ENCODE assay signal across 22 cellular contexts in genomic region chr9:132609184-132609583, GRCh38. TPM values are rescaled to one million over a fixed set of nuclear protein-coding genes. Genes with fewer than 3 reads are reported as not detected.
DNase-seq lines count a peak whose midpoint lies in the region; ATAC-seq and TF ChIP-seq lines count a peak whose summit lies in the region.
"Had no signal": no experiment of that assay in that cellular context is flagged by ENCODE, and none has a peak within 500 bp of the region (broad histone marks: within the 10 kb centered on the region; RNA-seq: fewer than 3 reads in every experiment).

No MANE protein-coding gene starts in this region.

- H3K27me3 ChIP-seq in WERI-Rb-1 (ENCODE audit: insufficient read depth, low read depth, severe bottlenecking) = no peaks in the 10 kb centered on the region
- H3K27me3 ChIP-seq in osteoblast (ENCODE audit: insufficient read depth, low read length) = no peaks in the 10 kb centered on the region
- no peaks in the 10 kb centered on the region for H3K27me3 ChIP-seq in transverse colon

- WGBS in transverse colon (ENCODE audit: low coverage in 1 of 2), 2 donors = 94 to 96% methylated on average over 6 to 9 of the region's 9 CpGs

- H3K4me1 ChIP-seq in osteoblast (ENCODE audit: insufficient read depth, low read length) (peaks cover 7% of the 10 kb centered on the region), transverse colon (no peaks in the 10 kb centered on the region)

- DNase-seq in ELF-1 (ENCODE audit: low read depth, low spot score) (peak; percentile 12), WERI-Rb-1 (peak; percentile 96), islet precursor cell (peak; percentile 14), osteoblast (ENCODE audit: insufficient read length, low spot score, missing footprints) (no peak), RWPE1 (ENCODE audit: low spot score) (no peak), transverse colon (no peak)
- no peak for DNase-seq in activated naive CD8-positive, alpha-beta T cell treated with anti-CD3 and anti-CD28 coated beads, Interleukin-2, amount 50 U/mL, for 24 hours
- no peak for DNase-seq in activated naive CD4-positive, alpha-beta T cell (lab: John Stamatoyannopoulos, UW)
- DNase-seq: DMS79, KBM-7, MM.1S, NCI-H1048, NCI-H1417 treated with DMSO at 0.1 percent for 48 hours, NCI-H187 treated with DMSO at 0.1 percent for 48 hours, NCI-H226, NCI-H510A treated with DMSO at 0.1 percent for 48 hours, NCI-H748 treated with DMSO at 0.1 percent for 48 hours had no signal

- CTCF ChIA-PET in RWPE1 (lab: Yijun Ruan, JAX) = interaction anchor here (0.6 kb wide), 2 partner anchors 364 to 378 kb away, joined by 3 to 12 read pairs; no protein-coding TSS in a partner anchor

- no peaks in the 10 kb centered on the region for H3K9me3 Mint-ChIP-seq in activated naive CD8-positive, alpha-beta T cell treated with anti-CD3 and anti-CD28 coated beads, Interleukin-2, amount 50 U/mL, for 24 hours

- H3K9me3 ChIP-seq in WERI-Rb-1 (ENCODE audit: severe bottlenecking) = no peaks in the 10 kb centered on the region
- no peaks in the 10 kb centered on the region for H3K9me3 ChIP-seq in osteoblast (ENCODE audit: low read depth, low read length)
- no peaks in the 10 kb centered on the region for H3K9me3 ChIP-seq in transverse colon

- in situ Hi-C loops in transverse colon (cut with MboI; ENCODE audit: low pct_ligation_motif_present in 1 of 4, low pct_unique_long_range_greater_than_20kb in 1 of 4, low sequenced_read_pairs in 3 of 4) = no loop called here

- H3K27ac Mint-ChIP-seq in activated naive CD8-positive, alpha-beta T cell treated with anti-CD3 and anti-CD28 coated beads, Interleukin-2, amount 50 U/mL, for 24 hours = no peak overlapping the region
- H3K27ac Mint-ChIP-seq: B cell, CD14-positive monocyte had no signal

- H3K4me3 Mint-ChIP-seq in activated naive CD8-positive, alpha-beta T cell treated with anti-CD3 and anti-CD28 coated beads, Interleukin-2, amount 50 U/mL, for 24 hours = no peak overlapping the region
- H3K4me3 Mint-ChIP-seq: B cell, CD14-positive monocyte had no signal

- H3K4me2 ChIP-seq in osteoblast (ENCODE audit: insufficient read depth, low read length) = no peak overlapping the region

- ATAC-seq in activated naive CD8-positive, alpha-beta T cell treated with anti-CD3 and anti-CD28 coated beads, Interleukin-2, amount 50 U/mL, for 24 hours = no peak
- ATAC-seq: Right ventricle myocardium inferior had no signal

- TF ChIP-seq EP300 in transverse colon (IDR thresholded peaks at IDR 0.05; ENCODE audit: low read depth) = no peak

- H3K4me3 ChIP-seq in WERI-Rb-1 (ENCODE audit: low read depth, low read length) (no peak overlapping the region), osteoblast (ENCODE audit: insufficient read depth, low read length) (no peak overlapping the region), transverse colon (no peak overlapping the region)

- peak; percentile 64 for TF ChIP-seq CTCF in WERI-Rb-1 (IDR thresholded peaks at IDR 0.05; ENCODE audit: low read depth, low read length)
- TF ChIP-seq CTCF in osteoblast (IDR thresholded peaks at IDR 0.05; ENCODE audit: extremely low read depth, low read depth, low read length) = no peak
- no peak for TF ChIP-seq CTCF in RWPE1 (conservative IDR thresholded peaks at IDR 0.05; ENCODE audit: low read depth)
- TF ChIP-seq CTCF in transverse colon (IDR thresholded peaks at IDR 0.05) = no peak

- no peaks in the 10 kb centered on the region for H3K4me1 Mint-ChIP-seq in activated naive CD8-positive, alpha-beta T cell treated with anti-CD3 and anti-CD28 coated beads, Interleukin-2, amount 50 U/mL, for 24 hours
- H3K4me1 Mint-ChIP-seq: B cell, CD14-positive monocyte had no signal

- H3K27ac ChIP-seq in WERI-Rb-1 (no peak overlapping the region; the same call in 1 of the 2 replicates), osteoblast (ENCODE audit: low read depth, low read length) (peak overlapping the region; percentile 37), RWPE1 (no peak overlapping the region), transverse colon (no peak overlapping the region)

- H4K20me1 ChIP-seq in osteoblast (ENCODE audit: insufficient read depth, low read length) = peaks cover 2% of the 10 kb centered on the region

- no peaks in the 10 kb centered on the region for H3K79me2 ChIP-seq in osteoblast (ENCODE audit: insufficient read depth, low read length)

- H2AFZ ChIP-seq in osteoblast (ENCODE audit: low read length) = no peak overlapping the region

- H3K27me3 Mint-ChIP-seq in activated naive CD8-positive, alpha-beta T cell treated with anti-CD3 and anti-CD28 coated beads, Interleukin-2, amount 50 U/mL, for 24 hours = no peaks in the 10 kb centered on the region
- H3K27me3 Mint-ChIP-seq: B cell had no signal

- H3K36me3 Mint-ChIP-seq in activated naive CD8-positive, alpha-beta T cell treated with anti-CD3 and anti-CD28 coated beads, Interleukin-2, amount 50 U/mL, for 24 hours (ENCODE audit: low read depth) = peaks cover 78% of the 10 kb centered on the region

- H3K36me3 ChIP-seq in WERI-Rb-1 (peaks cover 24% of the 10 kb centered on the region), osteoblast (ENCODE audit: insufficient read depth, low read length) (peaks cover 24% of the 10 kb centered on the region), transverse colon (peaks cover 0 to 23% (median 2%) of the 10 kb centered on the region in 4 donors)

- intact Hi-C loops in transverse colon (cut with DNase I; ENCODE audit: low total_unique reads) = no loop called here

- TF ChIP-seq POLR2A in transverse colon (IDR thresholded peaks at IDR 0.05) = no peak

- POLR2A ChIA-PET in RWPE1 (lab: Yijun Ruan, JAX; ENCODE audit: low non-redundant PET) = no interaction called here

RNA-seq across cellular contexts. Expression of gene BARHL1, which starts 26.8 kb away (rescaled TPM):
- total RNA-seq in osteoblast (not detected in 2 replicates), transverse colon (not detected)
- total RNA-seq: B cell, HT1080, Right ventricle myocardium inferior, SK-MEL-5 had no signal

Comparison
In these comparisons a context has a peak if more than half of its experiments do, and no peak if none do; other contexts are left out.
1. DNase-seq: peak in ELF-1 (single experiment), WERI-Rb-1 (single experiment) and islet precursor cell (single experiment); none in osteoblast (single experiment), RWPE1 (single experiment), activated naive CD8-positive, alpha-beta T cell treated with anti-CD3 and anti-CD28 coated beads, Interleukin-2, amount 50 U/mL, for 24 hours (single experiment), transverse colon (single experiment) and activated naive CD4-positive, alpha-beta T cell (0 of 4).